9 cellular contexts compared by ENCODE assay signal in genomic region chr6:29847871-29848630, GRCh38. TPM values are rescaled to one million over a fixed set of nuclear protein-coding genes. Genes with fewer than 3 reads are reported as not detected.
A peak's percentile ranks its signal among the peaks of the same experiment; 100 is the strongest.
DNase-seq lines count a peak whose midpoint lies in the region; ATAC-seq and TF ChIP-seq lines count a peak whose summit lies in the region.
"Had no signal": no experiment of that assay in that cellular context is flagged by ENCODE, and none has a peak within 500 bp of the region (broad histone marks: within the 10 kb centered on the region; RNA-seq: fewer than 3 reads in every experiment).

No MANE protein-coding gene starts in this region.

- H3K9me3 Mint-ChIP-seq in MCF 10A (ENCODE audit: unreplicated experiment) (no peaks in the 10 kb centered on the region), immature natural killer cell (peaks cover 0 to 2% (median 0%) of the 10 kb centered on the region in 6 donors)
- H3K9me3 Mint-ChIP-seq: stimulated activated naive CD8-positive, alpha-beta T cell treated with anti-CD3 and anti-CD28 coated beads, Interleukin-15, Interleukin-2, amounts not matched to agents 100 ng/mL and 50 ng/mL, for 24 hours had no signal

- H3K4me1 Mint-ChIP-seq in MCF 10A (ENCODE audit: insufficient read depth, unreplicated experiment) (peaks cover 13% of the 10 kb centered on the region), immature natural killer cell (peaks cover 11 to 16% of the 10 kb centered on the region in 2 donors)

- no peak overlapping the region for H3K27ac ChIP-seq in 22Rv1

- DNase-seq in GM13977 (ENCODE audit: low spot score) (peak; percentile 74), NCI-H2107 treated with DMSO at 0.1 percent for 48 hours (lab: John Stamatoyannopoulos, UW; ENCODE audit: unreplicated experiment) (peak; percentile 2), MCF 10A (ENCODE audit: unreplicated experiment) (peak; percentile 69), immature natural killer cell (peak; percentile 70 to 80 (median 73))
- DNase-seq in stimulated activated CD4-positive, alpha-beta T cell treated with anti-CD3 and anti-CD28 coated beads, Interleukin-15, amount 100 ng/mL, for 24 hours, result peak; percentile 86

- H3K27ac Mint-ChIP-seq in MCF 10A (ENCODE audit: low read depth, unreplicated experiment) (no peak overlapping the region), immature natural killer cell (no peak overlapping the region)
- H3K27ac Mint-ChIP-seq: stimulated activated naive CD8-positive, alpha-beta T cell treated with anti-CD3 and anti-CD28 coated beads, Interleukin-15, Interleukin-2, amounts not matched to agents 100 ng/mL and 50 ng/mL, for 24 hours had no signal

- CTCF ChIA-PET in MCF 10A (lab: Yijun Ruan, JAX), result interaction anchor here (0.6 to 2.8 kb wide), 30 partner anchors 13 to 957 kb away, joined by 3 to 22 read pairs (median 4); partner anchors contain the start of gene HLA-A

- no peak for ATAC-seq in HG03196 (IDR thresholded peaks at IDR 0.05; ENCODE audit: unreplicated experiment)

- intact Hi-C loops in MCF 10A (cut with micrococcal nuclease), result loop anchor here (1.0 to 5.0 kb wide), 6 partner anchors 121 to 323 kb away; no protein-coding TSS in a partner anchor

- H3K27me3 Mint-ChIP-seq in MCF 10A (ENCODE audit: insufficient read depth, unreplicated experiment) (peaks cover 6% of the 10 kb centered on the region), immature natural killer cell (ENCODE audit: low read depth in 3 of 3) (peaks cover 15 to 44% (median 19%) of the 10 kb centered on the region in 3 donors)

- H3K4me3 ChIP-seq in WI38 (ENCODE audit: low read depth, low read length), result no peak overlapping the region

- BruUV-seq in MCF 10A (replicated peaks; lab: Mats Ljungman, UMichigan), result no TSS peak

- POLR2A ChIA-PET in MCF 10A (lab: Yijun Ruan, JAX), result interaction anchor here (1.0 to 1.5 kb wide), 3 partner anchors 117 to 130 kb away, joined by 3 to 4 read pairs (median 3); no protein-coding TSS in a partner anchor

- no peaks in the 10 kb centered on the region for H3K36me3 Mint-ChIP-seq in MCF 10A (ENCODE audit: insufficient read depth, unreplicated experiment)
- peaks cover 0 to 3% (median 0%) of the 10 kb centered on the region in 3 donors for H3K36me3 Mint-ChIP-seq in immature natural killer cell

- TF ChIP-seq CTCF in 22Rv1 (IDR thresholded peaks at IDR 0.05) (peak; percentile 91), GM13977 (IDR thresholded peaks at IDR 0.05; ENCODE audit: extremely low read depth, insufficient read depth, missing control alignments) (peak; percentile 97), WI38 (IDR thresholded peaks at IDR 0.05; ENCODE audit: low read depth, low read length) (peak; percentile 90), MCF 10A (IDR thresholded peaks at IDR 0.05; ENCODE audit: unreplicated experiment) (peak; percentile 97)

- in situ Hi-C loops in GM13977 (cut with MboI; ENCODE audit: low pct_unique_long_range_greater_than_20kb, low sequenced_read_pairs, unreplicated experiment), result loop anchor here (10.0 kb wide), 1 partner anchor 157 kb away; no protein-coding TSS in a partner anchor

- no peak overlapping the region for H3K4me3 Mint-ChIP-seq in MCF 10A (ENCODE audit: unreplicated experiment)
- H3K4me3 Mint-ChIP-seq in immature natural killer cell, result peak overlapping the region in 2 of 5 donors; percentile 14 to 15
- H3K4me3 Mint-ChIP-seq: stimulated activated naive CD8-positive, alpha-beta T cell treated with anti-CD3 and anti-CD28 coated beads, Interleukin-15, Interleukin-2, amounts not matched to agents 100 ng/mL and 50 ng/mL, for 24 hours had no signal

RNA-seq across cellular contexts. Expression of gene HLA-G, which starts 20.4 kb away (rescaled TPM):
- total RNA-seq in MCF 10A (2022), result not detected in 2 replicates
- polyA plus RNA-seq in immature natural killer cell, result 1 to 10 TPM in 2 of 3 donors, not detected in 1; 2.1 to 3.1 TPM

Comparison
In these comparisons a context has a peak if more than half of its experiments do, and no peak if none do; other contexts are left out.
1. DNase-seq: peak in every context shown above with its lines; median percentile 86 in stimulated activated CD4-positive, alpha-beta T cell treated with anti-CD3 and anti-CD28 coated beads, Interleukin-15, amount 100 ng/mL, for 24 hours; 74 in GM13977; 73 in immature natural killer cell; 69 in MCF 10A; 2 in NCI-H2107 treated with DMSO at 0.1 percent for 48 hours.